Comparison of ENCODE assay signal across 12 cellular contexts in the genomic region with DNA sequence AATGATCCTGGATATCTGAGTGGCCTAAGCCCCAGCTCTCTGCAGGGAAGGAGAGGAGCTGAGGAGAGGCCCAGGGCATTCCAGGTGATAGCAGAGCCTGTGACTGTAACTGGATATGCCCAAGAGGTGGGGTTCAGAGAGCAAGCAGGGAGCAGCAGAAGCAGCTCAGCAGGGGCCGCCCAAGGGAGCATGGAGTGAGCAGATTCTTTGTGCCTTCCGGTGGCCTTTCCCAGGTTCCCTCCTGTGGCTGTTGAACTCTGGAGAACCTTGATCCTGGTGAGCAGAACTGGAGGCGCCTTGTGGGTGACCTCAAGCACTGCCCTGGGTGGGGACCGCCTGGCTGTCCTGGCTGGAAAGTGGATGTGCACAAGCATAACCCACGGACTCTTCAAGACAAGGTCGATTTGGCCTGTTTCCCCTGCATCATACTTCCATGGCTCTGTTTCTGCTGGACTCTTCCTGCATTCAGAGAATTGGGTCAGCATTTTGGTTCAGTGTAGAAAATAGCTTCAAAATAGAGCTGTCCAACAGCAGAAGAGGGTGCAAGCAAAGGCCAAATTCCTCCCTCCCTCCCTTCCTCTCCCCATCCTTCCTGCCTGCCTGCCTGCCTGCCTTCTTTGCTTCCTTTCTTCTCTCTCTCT.
DNase-seq lines count a peak whose midpoint lies in the region; ATAC-seq and TF ChIP-seq lines count a peak whose summit lies in the region.
"Had no signal": no experiment of that assay in that cellular context is flagged by ENCODE, and none has a peak within 500 bp of the region (broad histone marks: within the 10 kb centered on the region; RNA-seq: fewer than 3 reads in every experiment).

No MANE protein-coding gene starts in this region.

- TF ChIP-seq CTCF in hepatocyte (IDR thresholded peaks at IDR 0.05; ENCODE audit: poor library complexity) = no peak

- H3K4me1 ChIP-seq in hepatocyte (ENCODE audit: insufficient read depth) = peaks cover 15% of the 10 kb centered on the region

- no peaks in the 10 kb centered on the region for H3K36me3 ChIP-seq in hepatocyte (replicated peaks; ENCODE audit: insufficient read depth, low read depth)

- 89% methylated on average over 6 of the region's 6 CpGs for WGBS in hepatocyte (ENCODE audit: low lambda C conversion rate, missing lambda C conversion rate)

- H3K4me3 ChIP-seq in hepatocyte = no peak overlapping the region
- H3K4me3 ChIP-seq: PC-9 had no signal

- no peaks in the 10 kb centered on the region for H3K9me2 ChIP-seq in hepatocyte (replicated peaks; ENCODE audit: insufficient read depth)

- DNase-seq in M059J (ENCODE audit: low read depth) (peak; percentile 29), cerebellar cortex (ENCODE audit: low spot score) (peak; percentile 56), left kidney (ENCODE audit: low read depth, low spot score) (peak; percentile 82), stromal cell of bone marrow (ENCODE audit: low read depth) (peak; percentile 52), NCI-H2107 treated with DMSO at 0.1 percent for 48 hours (lab: John Stamatoyannopoulos, UW; ENCODE audit: unreplicated experiment) (no peak), hepatocyte (ENCODE audit: low spot score) (no peak)
- no peak for DNase-seq in stimulated activated naive CD4-positive, alpha-beta T cell treated with Interleukin-2 at 50 U/mL for 16 hours (lab: John Stamatoyannopoulos, UW)
- DNase-seq: Calu3; NCI-H2029; PC-9; stimulated activated naive CD8-positive, alpha-beta T cell treated with anti-CD3 and anti-CD28 coated beads, Interleukin-15, amount 100 ng/mL, for 72 hours had no signal

- no peak overlapping the region for H3K27ac ChIP-seq in hepatocyte
- H3K27ac ChIP-seq: PC-9 had no signal

- H2AFZ ChIP-seq in hepatocyte = no peak overlapping the region
- H2AFZ ChIP-seq: PC-9 had no signal

- peaks cover 6% of the 10 kb centered on the region for H3K9me3 ChIP-seq in hepatocyte (ENCODE audit: low read depth)

- no peaks in the 10 kb centered on the region for H3K79me2 ChIP-seq in hepatocyte

- no peak overlapping the region for H3K4me2 ChIP-seq in hepatocyte
- H3K4me2 ChIP-seq: PC-9 had no signal

- ATAC-seq in HG03520 (IDR thresholded peaks at IDR 0.05; ENCODE audit: unreplicated experiment) = no peak
- ATAC-seq: stimulated activated naive CD8-positive, alpha-beta T cell treated with anti-CD3 and anti-CD28 coated beads, Interleukin-15, amount 100 ng/mL, for 72 hours had no signal

- H3K27me3 ChIP-seq in hepatocyte = no peaks in the 10 kb centered on the region

- no peaks in the 10 kb centered on the region for H4K20me1 ChIP-seq in hepatocyte (ENCODE audit: insufficient read depth, poor library complexity, severe bottlenecking)

Comparison
In these comparisons a context has a peak if more than half of its experiments do, and no peak if none do; other contexts are left out.
1. DNase-seq: peak in M059J (single experiment), cerebellar cortex (single experiment), left kidney (single experiment) and stromal cell of bone marrow (single experiment); none in NCI-H2107 treated with DMSO at 0.1 percent for 48 hours (single experiment), hepatocyte (single experiment) and stimulated activated naive CD4-positive, alpha-beta T cell treated with Interleukin-2 at 50 U/mL for 16 hours (single experiment).